38 cellular contexts compared by ENCODE assay signal in genomic region chr22:26636296-26636695, GRCh38. TPM values are rescaled to one million over a fixed set of nuclear protein-coding genes. Genes with fewer than 3 reads are reported as not detected.
"Had no signal": no experiment of that assay in that cellular context is flagged by ENCODE, and none has a peak within 500 bp of the region (broad histone marks: within the 10 kb centered on the region; RNA-seq: fewer than 3 reads in every experiment).

No MANE protein-coding gene starts in this region.

- H3K27me3 ChIP-seq: ascending aorta, cardiac muscle cell had no signal

- FAIRE-seq: bronchial epithelial cell, TTC549 had no signal

- H3K4me1 Mint-ChIP-seq: activated B cell treated with CpG ODN at 0.5 μM for 24 hours had no signal

- H3K27me3 Mint-ChIP-seq: activated CD4-positive, alpha-beta memory T cell treated with anti-CD3 and anti-CD28 coated beads for 36 hours; activated naive CD4-positive, alpha-beta T cell treated with anti-CD3 and anti-CD28 coated beads, Interleukin-2, amount 50 U/mL, for 24 hours; activated naive CD8-positive, alpha-beta T cell; activated naive CD8-positive, alpha-beta T cell treated with anti-CD3 and anti-CD28 coated beads, Interleukin-2, amount 10 ng/mL, durations not matched to agents 7 days and 5 days; central memory CD8-positive, alpha-beta T cell had no signal

- H3K27ac Mint-ChIP-seq: activated B cell treated with CpG ODN at 0.5 μM for 24 hours; activated CD4-positive, alpha-beta memory T cell treated with anti-CD3 and anti-CD28 coated beads for 36 hours; activated CD4-positive, alpha-beta T cell treated with anti-CD3 and anti-CD28 coated beads, Interleukin-2, amount 10 ng/mL, durations not matched to agents 24 days and 14 days; activated naive CD4-positive, alpha-beta T cell treated with anti-CD3 and anti-CD28 coated beads, Interleukin-2, amount 10 ng/mL, durations not matched to agents 7 days and 5 days; activated naive CD4-positive, alpha-beta T cell treated with anti-CD3 and anti-CD28 coated beads, Interleukin-2, amount 50 U/mL, for 24 hours; activated naive CD8-positive, alpha-beta T cell; activated naive CD8-positive, alpha-beta T cell treated with anti-CD3 and anti-CD28 coated beads, Interleukin-2, amount 10 ng/mL, durations not matched to agents 7 days and 5 days; activated naive CD8-positive, alpha-beta T cell treated with anti-CD3 and anti-CD28 coated beads, Interleukin-2, amount 50 U/mL, for 24 hours; activated T-helper 2 cell treated with anti-CD3 and anti-CD28 coated beads, Interferon-gamma antibody, Interleukin-2, Interleukin-4, amounts not matched to agents 10 μg/mL and 5 μg/mL and 100 μg/mL, durations not matched to agents 14 hours and 24 hours and 36 hours; brain; T-helper 1 cell treated with Interleukin-12 subunit alpha and Interleukin-12 subunit beta and Interleukin-4 antibody, amounts not matched to agents 30 μg/mL and 1 μg/mL, for 36 hours; T-helper 2 cell treated with Interferon-gamma antibody and Interleukin-4, amounts not matched to agents 5 μg/mL and 100 μg/mL, for 36 hours had no signal

- H3K4me3 Mint-ChIP-seq: activated B cell treated with CpG ODN at 0.5 μM for 24 hours; activated CD4-positive, alpha-beta memory T cell treated with anti-CD3 and anti-CD28 coated beads for 36 hours; activated CD4-positive, alpha-beta T cell treated with anti-CD3 and anti-CD28 coated beads, Interleukin-2, amount 10 ng/mL, durations not matched to agents 24 days and 14 days; activated naive CD4-positive, alpha-beta T cell treated with anti-CD3 and anti-CD28 coated beads, Interleukin-2, amount 10 ng/mL, durations not matched to agents 7 days and 5 days; activated naive CD4-positive, alpha-beta T cell treated with anti-CD3 and anti-CD28 coated beads, Interleukin-2, amount 50 U/mL, for 24 hours; activated naive CD8-positive, alpha-beta T cell; activated naive CD8-positive, alpha-beta T cell treated with anti-CD3 and anti-CD28 coated beads, Interleukin-2, amount 10 ng/mL, durations not matched to agents 7 days and 5 days; activated naive CD8-positive, alpha-beta T cell treated with anti-CD3 and anti-CD28 coated beads, Interleukin-2, amount 50 U/mL, for 24 hours; activated T-cell treated with anti-CD3 and anti-CD28 coated beads, Interleukin-2, amount 50 U/mL, for 4 hours; brain; central memory CD8-positive, alpha-beta T cell; T-helper 1 cell treated with Interleukin-12 subunit alpha and Interleukin-12 subunit beta and Interleukin-4 antibody, amounts not matched to agents 30 μg/mL and 1 μg/mL, for 36 hours; T-helper 2 cell treated with Interferon-gamma antibody and Interleukin-4, amounts not matched to agents 5 μg/mL and 100 μg/mL, for 36 hours had no signal

- H3K4me1 ChIP-seq: ascending aorta had no signal

- H3K9me3 ChIP-seq: ascending aorta had no signal

- H3K36me3 ChIP-seq: ascending aorta, cardiac muscle cell had no signal

- ATAC-seq: activated naive CD8-positive, alpha-beta T cell treated with anti-CD3 and anti-CD28 coated beads, Interleukin-2, amount 50 U/mL, for 24 hours; activated T-cell treated with anti-CD3 and anti-CD28 coated beads, Interleukin-2, amount 50 U/mL, for 4 hours had no signal

- H3K9me3 Mint-ChIP-seq: activated B cell treated with CpG ODN at 0.5 μM for 24 hours; activated CD4-positive, alpha-beta memory T cell treated with anti-CD3 and anti-CD28 coated beads for 36 hours; activated naive CD4-positive, alpha-beta T cell treated with anti-CD3 and anti-CD28 coated beads, Interleukin-2, amount 10 ng/mL, durations not matched to agents 7 days and 5 days; activated naive CD4-positive, alpha-beta T cell treated with anti-CD3 and anti-CD28 coated beads, Interleukin-2, amount 50 U/mL, for 24 hours; activated naive CD8-positive, alpha-beta T cell treated with anti-CD3 and anti-CD28 coated beads, Interleukin-2, amount 10 ng/mL, durations not matched to agents 7 days and 5 days; activated naive CD8-positive, alpha-beta T cell treated with anti-CD3 and anti-CD28 coated beads, Interleukin-2, amount 50 U/mL, for 24 hours; activated T-cell treated with anti-CD3 and anti-CD28 coated beads, Interleukin-2, amount 50 U/mL, for 4 hours; activated T-helper 2 cell treated with anti-CD3 and anti-CD28 coated beads, Interferon-gamma antibody, Interleukin-2, Interleukin-4, amounts not matched to agents 10 μg/mL and 5 μg/mL and 100 μg/mL, durations not matched to agents 14 hours and 24 hours and 36 hours; central memory CD8-positive, alpha-beta T cell; T-helper 1 cell treated with Interleukin-12 subunit alpha and Interleukin-12 subunit beta and Interleukin-4 antibody, amounts not matched to agents 30 μg/mL and 1 μg/mL, for 36 hours; T-helper 2 cell treated with Interferon-gamma antibody and Interleukin-4, amounts not matched to agents 5 μg/mL and 100 μg/mL, for 36 hours had no signal

- H3K4me3 ChIP-seq: ascending aorta, cardiac muscle cell had no signal

- H3K36me3 Mint-ChIP-seq: activated CD4-positive, alpha-beta memory T cell treated with anti-CD3 and anti-CD28 coated beads for 36 hours; activated naive CD4-positive, alpha-beta T cell treated with anti-CD3 and anti-CD28 coated beads, Interleukin-2, amount 10 ng/mL, durations not matched to agents 7 days and 5 days; activated naive CD4-positive, alpha-beta T cell treated with anti-CD3 and anti-CD28 coated beads, Interleukin-2, amount 50 U/mL, for 24 hours; activated naive CD8-positive, alpha-beta T cell; activated naive CD8-positive, alpha-beta T cell treated with anti-CD3 and anti-CD28 coated beads, Interleukin-2, amount 10 ng/mL, durations not matched to agents 7 days and 5 days; brain had no signal

- H3K27ac ChIP-seq: ascending aorta, cardiac muscle cell, VCaP had no signal

- DNase-seq: activated B cell treated with CpG ODN at 0.5 μM for 24 hours; activated CD4-positive, alpha-beta memory T cell treated with anti-CD3 and anti-CD28 coated beads for 36 hours; activated CD4-positive, alpha-beta T cell treated with anti-CD3 and anti-CD28 coated beads for 4 hours; activated CD4-positive, alpha-beta T cell treated with anti-CD3 and anti-CD28 coated beads, Interleukin-2, amount 10 ng/mL, durations not matched to agents 24 days and 14 days; activated CD4-positive, alpha-beta T cell treated with anti-CD3 and anti-CD28 coated beads, Interleukin-2, amount 50 U/mL, for 1 hour; activated CD4-positive, alpha-beta T cell treated with anti-CD3 and anti-CD28 coated beads, Interleukin-2, amount 50 U/mL, for 4 hours; activated CD4-positive, CD25-positive, alpha-beta regulatory T cell treated with anti-CD3 and anti-CD28 coated beads, Interleukin-2, amount 50 U/mL, for 72 hours; activated effector memory CD4-positive, alpha-beta T cell treated with Interleukin-2 at 50 U/mL for 16 hours; activated gamma-delta T cell; activated naive CD4-positive, alpha-beta T cell treated with anti-CD3 and anti-CD28 coated beads, Interleukin-2, amount 10 ng/mL, durations not matched to agents 7 days and 5 days; activated naive CD4-positive, alpha-beta T cell treated with Interleukin-2 at 50 U/mL for 16 hours; activated naive CD8-positive, alpha-beta T cell treated with anti-CD3 and anti-CD28 coated beads, Interleukin-2, amount 10 ng/mL, durations not matched to agents 7 days and 5 days; activated naive CD8-positive, alpha-beta T cell treated with anti-CD3 and anti-CD28 coated beads, Interleukin-2, amount 50 U/mL, for 24 hours; activated T-cell treated with anti-CD3 and anti-CD28 coated beads for 4 hours; activated T-cell treated with anti-CD3 and anti-CD28 coated beads, Interleukin-2, amount 50 U/mL, for 1 hour; activated T-cell treated with anti-CD3 and anti-CD28 coated beads, Interleukin-2, amount 50 U/mL, for 4 hours; amygdala; anterior cingulate cortex; caudate nucleus; cerebellar nuclear complex; T-helper 1 cell; T-helper 2 cell; T-helper 9 cell had no signal

RNA-seq across cellular contexts. Expression of gene CRYBA4, which starts 14.5 kb away (rescaled TPM):
- total RNA-seq: activated B cell treated with CpG ODN at 0.5 μM for 24 hours; activated CD4-positive, alpha-beta T cell treated with anti-CD3 and anti-CD28 coated beads, Interleukin-2, amount 10 ng/mL, durations not matched to agents 24 days and 14 days; activated CD8-positive, alpha-beta memory T cell treated with anti-CD3 and anti-CD28 coated beads for 36 hours; activated naive CD8-positive, alpha-beta T cell treated with anti-CD3 and anti-CD28 coated beads, Interleukin-2, amount 10 ng/mL, durations not matched to agents 7 days and 5 days; activated T-cell treated with anti-CD3 and anti-CD28 coated beads, Interleukin-2, amount 50 U/mL, for 4 hours; activated T-helper 2 cell treated with anti-CD3 and anti-CD28 coated beads, Interferon-gamma antibody, Interleukin-2, Interleukin-4, amounts not matched to agents 10 μg/mL and 5 μg/mL and 100 μg/mL, durations not matched to agents 14 hours and 24 hours and 36 hours; ascending aorta; bronchial epithelial cell; cardiac muscle cell; chondrocyte had no signal
- polyA plus RNA-seq: adipose tissue had no signal

RNA-seq across cellular contexts. Expression of gene CRYBB1, which starts 18.5 kb away (rescaled TPM):
- total RNA-seq: activated B cell treated with CpG ODN at 0.5 μM for 24 hours; activated CD4-positive, alpha-beta T cell treated with anti-CD3 and anti-CD28 coated beads, Interleukin-2, amount 10 ng/mL, durations not matched to agents 24 days and 14 days; activated CD8-positive, alpha-beta memory T cell treated with anti-CD3 and anti-CD28 coated beads for 36 hours; activated naive CD8-positive, alpha-beta T cell treated with anti-CD3 and anti-CD28 coated beads, Interleukin-2, amount 10 ng/mL, durations not matched to agents 7 days and 5 days; activated T-cell treated with anti-CD3 and anti-CD28 coated beads, Interleukin-2, amount 50 U/mL, for 4 hours; activated T-helper 2 cell treated with anti-CD3 and anti-CD28 coated beads, Interferon-gamma antibody, Interleukin-2, Interleukin-4, amounts not matched to agents 10 μg/mL and 5 μg/mL and 100 μg/mL, durations not matched to agents 14 hours and 24 hours and 36 hours; bronchial epithelial cell; cardiac muscle cell; chondrocyte had no signal
- polyA plus RNA-seq: cardiac muscle cell had no signal
